Comparison of ENCODE assay signal across 15 cellular contexts in the genomic region with DNA sequence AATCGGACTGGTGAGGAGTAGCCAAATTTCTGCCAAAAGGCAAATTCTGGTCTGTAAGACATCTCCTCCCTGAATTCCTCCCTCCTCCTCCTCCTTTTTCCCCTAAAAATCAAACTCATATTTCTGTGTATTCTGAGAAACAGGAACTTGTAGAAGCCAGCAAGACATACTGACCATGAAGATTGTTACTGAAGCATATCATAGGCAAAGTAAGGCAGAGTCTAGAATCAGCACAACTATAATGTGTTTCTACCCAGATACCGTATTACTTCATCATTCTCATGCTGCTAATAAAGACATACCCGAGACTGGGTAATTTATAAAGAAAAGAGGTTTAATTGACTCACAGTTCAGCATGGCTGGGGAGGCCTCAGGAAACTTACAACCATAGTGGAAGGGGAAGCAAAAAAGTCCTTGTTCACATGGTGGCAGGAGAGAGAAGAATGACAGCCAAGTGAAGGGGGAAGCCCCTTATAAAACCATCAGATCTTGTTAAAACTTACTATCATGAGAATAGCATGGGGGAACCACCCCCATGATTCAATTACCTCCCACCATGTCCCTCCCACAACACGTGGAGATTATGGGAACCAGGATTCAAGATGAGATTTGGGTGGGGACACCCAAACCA.
"Had no signal": no experiment of that assay in that cellular context is flagged by ENCODE, and none has a peak within 500 bp of the region (broad histone marks: within the 10 kb centered on the region; RNA-seq: fewer than 3 reads in every experiment).

No MANE protein-coding gene starts in this region.

- H3K4me3 Mint-ChIP-seq: activated naive CD8-positive, alpha-beta T cell; effector memory CD8-positive, alpha-beta T cell; neural crest cell; T-cell had no signal

- H3K36me3 ChIP-seq: tibial nerve had no signal

- H3K9me3 ChIP-seq: tibial nerve had no signal

- H3K27me3 ChIP-seq: tibial nerve had no signal

- H3K36me3 Mint-ChIP-seq: activated naive CD8-positive, alpha-beta T cell; T-cell had no signal

- H3K27ac ChIP-seq: tibial nerve had no signal

- H3K4me3 ChIP-seq: tibial nerve had no signal

- H3K27me3 Mint-ChIP-seq: activated naive CD8-positive, alpha-beta T cell; T-cell had no signal

- H3K27ac Mint-ChIP-seq: activated naive CD8-positive, alpha-beta T cell; T-cell had no signal

- H3K9me3 Mint-ChIP-seq: effector memory CD8-positive, alpha-beta T cell; T-cell had no signal

- ATAC-seq: activated CD4-positive, CD25-positive, alpha-beta regulatory T cell treated with anti-CD3 and anti-CD28 coated beads, Interleukin-2, amount 50 U/mL, for 24 hours; effector memory CD8-positive, alpha-beta T cell; left lobe of liver; stimulated activated naive CD8-positive, alpha-beta T cell treated with anti-CD3 and anti-CD28 coated beads, Interleukin-15, Interleukin-2, amounts not matched to agents 100 U/mL and 50 U/mL, for 24 hours; T-cell had no signal

- DNase-seq: activated CD4-positive, alpha-beta T cell treated with anti-CD3 and anti-CD28 coated beads, Interleukin-2, amount 50 U/mL, for 1 hour; activated gamma-delta T cell treated with Interleukin-2 at 50 U/mL for 16 hours; effector memory CD8-positive, alpha-beta T cell; foreskin fibroblast; kidney; mammary epithelial cell; retina; stimulated activated naive CD8-positive, alpha-beta T cell treated with anti-CD3 and anti-CD28 coated beads, Interleukin-15, Interleukin-2, amounts not matched to agents 100 U/mL and 50 U/mL, for 24 hours; substantia nigra; T-cell had no signal
